8 cellular contexts compared by ENCODE assay signal in genomic region chrX:133005038-133005437, GRCh38. TPM values are rescaled to one million over a fixed set of nuclear protein-coding genes. Genes with fewer than 3 reads are reported as not detected.
A peak's percentile ranks its signal among the peaks of the same experiment; 100 is the strongest.
DNase-seq lines count a peak whose midpoint lies in the region; ATAC-seq and TF ChIP-seq lines count a peak whose summit lies in the region.

No MANE protein-coding gene starts in this region.

- CTCF ChIA-PET in OCI-LY7 (lab: Charles Lee; ENCODE audit: unreplicated experiment): no interaction called here

- no peaks in the 10 kb centered on the region for H4K20me1 ChIP-seq in OCI-LY7 (ENCODE audit: insufficient read depth, low read length)
- no peaks in the 10 kb centered on the region for H4K20me1 ChIP-seq in fibroblast of lung (ENCODE audit: control insufficient read depth, extremely low read depth, insufficient read depth, low read length)

- intact Hi-C loops in OCI-LY7 (cut with micrococcal nuclease; ENCODE audit: unreplicated experiment): no loop called here

- no peak overlapping the region for H2AFZ ChIP-seq in OCI-LY7 (ENCODE audit: low read length)
- H2AFZ ChIP-seq in fibroblast of lung (ENCODE audit: low read length): no peak overlapping the region

- no peaks in the 10 kb centered on the region for H3K9me3 ChIP-seq in OCI-LY7 (ENCODE audit: low read length)
- H3K9me3 ChIP-seq in fibroblast of lung (ENCODE audit: control insufficient read depth, insufficient read depth, low read depth, low read length): no peaks in the 10 kb centered on the region
- H3K9me3 ChIP-seq in thoracic aorta: no peaks in the 10 kb centered on the region

- H3K27me3 ChIP-seq in fibroblast of lung (ENCODE audit: control insufficient read depth, insufficient read depth, low read length) (no peaks in the 10 kb centered on the region), thoracic aorta (replicated peaks; ENCODE audit: insufficient read depth) (no peaks in the 10 kb centered on the region)

- no TSS peak for BruUV-seq in OCI-LY7 (replicated peaks; lab: Mats Ljungman, UMichigan)

- POLR2A ChIA-PET in OCI-LY7 (lab: Charles Lee): interaction anchor here (0.6 kb wide), 1 partner anchor 134 kb away, joined by 4 read pairs; no protein-coding TSS in a partner anchor

- TF ChIP-seq CTCF in OCI-LY7 (conservative IDR thresholded peaks at IDR 0.05; ENCODE audit: low read length) (peak; percentile 74), fibroblast of lung (conservative IDR thresholded peaks at IDR 0.05 in 1 of 2, IDR thresholded peaks at IDR 0.05 in 1 of 2; ENCODE audit: low read depth in 1 of 2, low read length in 2 of 2) (peak; percentile 48 to 69), thoracic aorta (IDR thresholded peaks at IDR 0.05) (peak; percentile 31)

- H3K4me2 ChIP-seq in OCI-LY7 (ENCODE audit: low read length) (no peak overlapping the region), fibroblast of lung (ENCODE audit: extremely low read depth, insufficient read depth, low read length) (no peak overlapping the region)

- no peak overlapping the region for H3K27ac ChIP-seq in OCI-LY7 (ENCODE audit: low read depth, low read length, poor library complexity, severe bottlenecking)
- H3K27ac ChIP-seq in fibroblast of lung (ENCODE audit: insufficient read depth, low read length): no peak overlapping the region
- H3K27ac ChIP-seq in thoracic aorta: no peak overlapping the region

- H3K4me3 ChIP-seq in OCI-LY7 (ENCODE audit: low read depth, low read length, poor library complexity, severe bottlenecking) (no peak overlapping the region), fibroblast of lung (replicated peaks in 1 of 4; ENCODE audit: control extremely low read depth in 1 of 4, insufficient read depth in 1 of 4, low read depth in 3 of 4, low read length in 4 of 4) (no peak overlapping the region), thoracic aorta (no peak overlapping the region)

- peak; percentile 1 for DNase-seq in NOMO-1 treated with DMSO at 0.1 percent for 48 hours (lab: John Stamatoyannopoulos, UW; ENCODE audit: unreplicated experiment)
- no peak for DNase-seq in NOMO-1 treated with dmso at 0.1 percent for 144 hours (lab: John Stamatoyannopoulos, UW; ENCODE audit: unreplicated experiment)
- DNase-seq in OCI-LY7 (ENCODE audit: low spot score): peak; percentile 1
- peak; percentile 6 to 17 for DNase-seq in fibroblast of lung (ENCODE audit: low read depth in 2 of 2)
- no peak for DNase-seq in thoracic aorta (ENCODE audit: low spot score)
- no peak for DNase-seq in cerebellar nuclear complex (lab: John Stamatoyannopoulos, UW)
- no peak for DNase-seq in NCI-H187 treated with DMSO at 0.1 percent for 48 hours (lab: John Stamatoyannopoulos, UW)

- no peaks in the 10 kb centered on the region for H3K9me2 ChIP-seq in OCI-LY7 (ENCODE audit: insufficient read depth, low read length)

- H3K79me2 ChIP-seq in OCI-LY7 (ENCODE audit: insufficient read depth, low read depth, low read length) (no peaks in the 10 kb centered on the region), fibroblast of lung (ENCODE audit: control insufficient read depth, insufficient read depth, low read length) (no peaks in the 10 kb centered on the region)

- H3K36me3 ChIP-seq in OCI-LY7 (ENCODE audit: insufficient read depth, low read length) (no peaks in the 10 kb centered on the region), fibroblast of lung (ENCODE audit: control insufficient read depth, insufficient read depth, low read length) (no peaks in the 10 kb centered on the region), thoracic aorta (no peaks in the 10 kb centered on the region)

- ATAC-seq in thoracic aorta (ENCODE audit: insufficient number of reproducible peaks, low FRiP score, low read depth) (no peak), GM19324 (IDR thresholded peaks at IDR 0.05; ENCODE audit: low FRiP score, unreplicated experiment) (no peak)

- no peak overlapping the region for H3K9ac ChIP-seq in fibroblast of lung (ENCODE audit: insufficient read depth, low read length)

- H3K4me1 ChIP-seq in OCI-LY7 (ENCODE audit: insufficient read depth, low read length, poor library complexity, severe bottlenecking) (no peaks in the 10 kb centered on the region), fibroblast of lung (ENCODE audit: control insufficient read depth, extremely low read depth, insufficient read depth, low read length) (no peaks in the 10 kb centered on the region), thoracic aorta (ENCODE audit: control insufficient read depth in 1 of 2, low read depth in 2 of 2) (no peaks in the 10 kb centered on the region)

RNA-seq across cellular contexts. Expression of gene HS6ST2, which starts 46.6 kb away (rescaled TPM):
- not detected in 2 replicates for total RNA-seq in OCI-LY7 (2014; rRNA removed; shearing (Covaris generic))
- total RNA-seq in OCI-LY7 (2022): not detected in 2 replicates
- total RNA-seq in fibroblast of lung: 0.17 and 0.26 TPM in 2 replicates
- polyA plus RNA-seq in fibroblast of lung: 0.01 and 0.02 TPM in 2 replicates
- polyA plus RNA-seq in fibroblast of lung (2012): not detected in 2 replicates
- not detected in 2 replicates for polyA minus RNA-seq in fibroblast of lung (ENCODE audit: low replicate concordance)
- not detected for total RNA-seq in thoracic aorta

Comparison
In these comparisons a context has a peak if more than half of its experiments do, and no peak if none do; other contexts are left out.
1. DNase-seq: peak in NOMO-1 treated with DMSO at 0.1 percent for 48 hours (single experiment), OCI-LY7 (single experiment) and fibroblast of lung (2 of 2); none in NOMO-1 treated with dmso at 0.1 percent for 144 hours (single experiment), thoracic aorta (single experiment), cerebellar nuclear complex (0 of 2) and NCI-H187 treated with DMSO at 0.1 percent for 48 hours (single experiment).
2. Peak in every context shown above with its lines, with median percentiles within 50 percentile points of each other: CTCF ChIP-seq.